20 cellular contexts compared by ENCODE assay signal in the genomic region with DNA sequence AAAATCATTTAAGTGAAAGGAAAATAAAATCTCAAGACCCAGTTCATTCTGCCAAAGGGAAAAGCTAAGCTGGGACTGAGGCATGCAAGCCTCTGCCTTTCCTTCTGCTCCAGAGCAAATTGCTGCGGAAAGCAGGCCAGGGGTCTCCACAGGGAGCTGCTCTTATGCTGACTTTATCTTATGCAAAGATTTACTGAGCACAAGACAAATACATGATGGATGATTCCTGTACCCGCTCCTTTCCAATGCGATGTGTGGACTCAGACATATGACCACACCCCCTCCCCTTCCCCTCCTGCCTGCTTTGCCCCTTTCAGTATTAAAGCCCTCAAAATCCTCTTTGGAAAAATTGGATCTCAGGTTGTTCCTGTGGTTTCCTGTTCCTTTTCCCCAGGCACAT.
DNase-seq lines count a peak whose midpoint lies in the region; ATAC-seq and TF ChIP-seq lines count a peak whose summit lies in the region.
"Had no signal": no experiment of that assay in that cellular context is flagged by ENCODE, and none has a peak within 500 bp of the region (broad histone marks: within the 10 kb centered on the region; RNA-seq: fewer than 3 reads in every experiment).

No MANE protein-coding gene starts in this region.

- H2BK12ac ChIP-seq in neuronal stem cell (ENCODE audit: low read length) = no peak overlapping the region

- 96% methylated on average over 3 of the region's 3 CpGs for WGBS in mammary epithelial cell (ENCODE audit: low coverage, missing lambda C conversion rate)
- no CpG with 5 or more reads among the region's 3 CpGs for WGBS in neuronal stem cell (ENCODE audit: extremely low coverage in 2 of 2, insufficient read length in 2 of 2, insufficient replicate concordance in 1 of 2), 2 donors
- 60 to 65% methylated on average over 3 of the region's 3 CpGs for WGBS in aorta, 2 donors
- WGBS in esophagus muscularis mucosa = 67% methylated on average over 3 of the region's 3 CpGs

- H3K4me1 Mint-ChIP-seq in MCF 10A (ENCODE audit: insufficient read depth, unreplicated experiment) = peaks cover 15% of the 10 kb centered on the region
- H3K4me1 Mint-ChIP-seq: CD4-positive, CD25-positive, alpha-beta regulatory T cell had no signal

- no peaks in the 10 kb centered on the region for H3K36me3 Mint-ChIP-seq in MCF 10A (ENCODE audit: insufficient read depth, unreplicated experiment)
- H3K36me3 Mint-ChIP-seq: CD4-positive, CD25-positive, alpha-beta regulatory T cell had no signal

- H3K4me3 ChIP-seq in mammary epithelial cell (replicated peaks in 1 of 3; ENCODE audit: insufficient read depth in 1 of 3, low read depth in 2 of 3, low read length in 3 of 3) = no peak overlapping the region
- no peak overlapping the region for H3K4me3 ChIP-seq in neuronal stem cell (ENCODE audit: low read length in 2 of 2)
- H3K4me3 ChIP-seq in aorta (ENCODE audit: low read length in 2 of 2) = no peak overlapping the region
- no peak overlapping the region for H3K4me3 ChIP-seq in esophagus muscularis mucosa
- H3K4me3 ChIP-seq: A549, GM23338, HAP-1, SJSA1 had no signal

- H3K14ac ChIP-seq in neuronal stem cell (ENCODE audit: low read length) = no peak overlapping the region

- H4K20me1 ChIP-seq in mammary epithelial cell (ENCODE audit: insufficient read depth, low read length) = no peaks in the 10 kb centered on the region

- DNase-seq in MCF 10A (ENCODE audit: unreplicated experiment) = no peak
- no peak for DNase-seq in mammary epithelial cell
- DNase-seq in NCI-H82 treated with DMSO at 0.1 percent for 48 hours (lab: John Stamatoyannopoulos, UW; ENCODE audit: unreplicated experiment) = peak; percentile 57
- DNase-seq in neuronal stem cell (ENCODE audit: low spot score) = no peak
- peak; percentile 6 to 10 for DNase-seq in aorta
- no peak for DNase-seq in esophagus muscularis mucosa (ENCODE audit: extremely low spot score)
- DNase-seq in activated naive CD4-positive, alpha-beta T cell (lab: John Stamatoyannopoulos, UW) = no peak
- DNase-seq: BE2C; CD4-positive, CD25-positive, alpha-beta regulatory T cell; KG1; NCI-H1105 treated with DMSO at 0.1 percent for 48 hours; NCI-H1694 treated with DMSO at 0.1 percent for 48 hours; NCI-H2081 treated with DMSO at 0.1 percent for 48 hours; NCI-H774 had no signal

- H3K27me3 Mint-ChIP-seq in MCF 10A (ENCODE audit: insufficient read depth, unreplicated experiment) = no peaks in the 10 kb centered on the region
- H3K27me3 Mint-ChIP-seq: CD4-positive, CD25-positive, alpha-beta regulatory T cell had no signal

- in situ Hi-C loops in mammary epithelial cell (cut with MboI; ENCODE audit: low sequenced_read_pairs in 2 of 2) = no loop called here

- H3K79me2 ChIP-seq in mammary epithelial cell (ENCODE audit: insufficient read depth, low read length) = no peaks in the 10 kb centered on the region

- TF ChIP-seq EP300 in esophagus muscularis mucosa (IDR thresholded peaks at IDR 0.05) = no peak

- H2BK120ac ChIP-seq in neuronal stem cell (ENCODE audit: low read depth, low read length) = no peak overlapping the region

- H2AK5ac ChIP-seq in neuronal stem cell (ENCODE audit: low read depth, low read length) = no peak overlapping the region

- dilution Hi-C loops in mammary epithelial cell (cut with HindIII; ENCODE audit: low sequenced_read_pairs) = no loop called here

- H3K9me3 ChIP-seq in mammary epithelial cell (replicated peaks; ENCODE audit: insufficient read depth, low read length) = no peaks in the 10 kb centered on the region
- no peaks in the 10 kb centered on the region for H3K9me3 ChIP-seq in neuronal stem cell (replicated peaks in 1 of 2; ENCODE audit: control insufficient read depth in 2 of 2, insufficient read depth in 1 of 2, low read depth in 1 of 2, low read length in 2 of 2)
- H3K9me3 ChIP-seq in aorta (ENCODE audit: control insufficient read depth, low read length) = no peaks in the 10 kb centered on the region
- H3K9me3 ChIP-seq in esophagus muscularis mucosa = no peaks in the 10 kb centered on the region
- H3K9me3 ChIP-seq: A549, BE2C, HAP-1, SJSA1 had no signal

- H2BK15ac ChIP-seq in neuronal stem cell (ENCODE audit: low read length) = peak overlapping the region; percentile 30

- ATAC-seq in aorta (ENCODE audit: low FRiP score) (no peak), HG02840 (IDR thresholded peaks at IDR 0.05; ENCODE audit: low FRiP score, unreplicated experiment) (no peak)
- ATAC-seq: A549, GM23338, Right ventricle myocardium inferior had no signal

- H3K27ac ChIP-seq in mammary epithelial cell (ENCODE audit: insufficient read depth, low read depth, low read length) (no peak overlapping the region), neuronal stem cell (replicated peaks; ENCODE audit: low read length) (no peak overlapping the region), aorta (ENCODE audit: low read depth in 1 of 2, low read length in 2 of 2) (no peak overlapping the region), esophagus muscularis mucosa (replicated peaks in 1 of 4) (no peak overlapping the region)
- H3K27ac ChIP-seq: SJSA1 had no signal

- H3K9ac ChIP-seq in mammary epithelial cell (ENCODE audit: insufficient read depth, low read length) = no peak overlapping the region
- H3K9ac ChIP-seq in neuronal stem cell (ENCODE audit: low read depth, low read length, poor library complexity) = no peak overlapping the region

- intact Hi-C loops in MCF 10A (cut with micrococcal nuclease) = no loop called here
- intact Hi-C loops in mammary epithelial cell (cut with micrococcal nuclease) = no loop called here
- intact Hi-C loops in aorta (cut with DNase I) = no loop called here
- intact Hi-C loops in esophagus muscularis mucosa (cut with DNase I) = no loop called here

- H2AFZ ChIP-seq in mammary epithelial cell (ENCODE audit: low read depth, low read length) = no peak overlapping the region
- no peak overlapping the region for H2AFZ ChIP-seq in neuronal stem cell (ENCODE audit: low read length)
- H2AFZ ChIP-seq: GM23338 had no signal

- peak overlapping the region; percentile 21 for H3K27ac Mint-ChIP-seq in MCF 10A (ENCODE audit: low read depth, unreplicated experiment)
- H3K27ac Mint-ChIP-seq: CD4-positive, CD25-positive, alpha-beta regulatory T cell; GM23338 had no signal

- CTCF ChIA-PET in MCF 10A (lab: Yijun Ruan, JAX) = interaction anchor here (1.7 kb wide), 1 partner anchor 33 kb away, joined by 6 read pairs; no protein-coding TSS in a partner anchor
- CTCF ChIA-PET in mammary epithelial cell (lab: Charles Lee; ENCODE audit: low non-redundant PET) = no interaction called here

- H3K4me2 ChIP-seq in mammary epithelial cell (ENCODE audit: insufficient read depth, low read depth, low read length) (no peak overlapping the region), neuronal stem cell (ENCODE audit: insufficient read depth, low read length, poor library complexity, severe bottlenecking) (no peak overlapping the region)
- H3K4me2 ChIP-seq: GM23338 had no signal

- H4K8ac ChIP-seq in neuronal stem cell (ENCODE audit: low read depth, low read length) = no peak overlapping the region

- no peaks in the 10 kb centered on the region for H3K36me3 ChIP-seq in mammary epithelial cell (ENCODE audit: insufficient read depth, low read length)
- no peaks in the 10 kb centered on the region for H3K36me3 ChIP-seq in neuronal stem cell (replicated peaks in 1 of 2; ENCODE audit: control insufficient read depth in 2 of 2, insufficient read depth in 2 of 2, low read length in 2 of 2)
- no peaks in the 10 kb centered on the region for H3K36me3 ChIP-seq in aorta (ENCODE audit: control insufficient read depth in 1 of 2, insufficient read depth in 2 of 2, low read length in 1 of 2)
- no peaks in the 10 kb centered on the region for H3K36me3 ChIP-seq in esophagus muscularis mucosa
- H3K36me3 ChIP-seq: BE2C, HAP-1, SJSA1 had no signal

- H3K9me3 Mint-ChIP-seq in MCF 10A (ENCODE audit: unreplicated experiment) = no peaks in the 10 kb centered on the region
- H3K9me3 Mint-ChIP-seq: GM23338 had no signal

- no peaks in the 10 kb centered on the region for H3K79me1 ChIP-seq in neuronal stem cell (ENCODE audit: low read depth, low read length)

- H3K27me3 ChIP-seq in mammary epithelial cell (ENCODE audit: insufficient read depth, low read length) = no peaks in the 10 kb centered on the region
- H3K27me3 ChIP-seq in neuronal stem cell (ENCODE audit: control insufficient read depth in 3 of 3, insufficient read depth in 3 of 3, low read depth in 1 of 3, low read length in 3 of 3) = peaks cover 0 to 39% (median 3%) of the 10 kb centered on the region in 3 experiments
- no peaks in the 10 kb centered on the region for H3K27me3 ChIP-seq in aorta (ENCODE audit: control insufficient read depth in 1 of 2, insufficient read depth in 2 of 2, low read length in 1 of 2)
- H3K27me3 ChIP-seq in esophagus muscularis mucosa = peaks cover 0 to 52% (median 0%) of the 10 kb centered on the region in 4 donors
- H3K27me3 ChIP-seq: BE2C had no signal

- H3K18ac ChIP-seq in neuronal stem cell (ENCODE audit: low read length) = no peak overlapping the region

- TF ChIP-seq POLR2A in esophagus muscularis mucosa (IDR thresholded peaks at IDR 0.05; ENCODE audit: low read depth) = no peak

- no peak for TF ChIP-seq CTCF in MCF 10A (IDR thresholded peaks at IDR 0.05; ENCODE audit: unreplicated experiment)
- no peak for TF ChIP-seq CTCF in mammary epithelial cell (conservative IDR thresholded peaks at IDR 0.05 in 1 of 2, IDR thresholded peaks at IDR 0.05 in 1 of 2; ENCODE audit: extremely low read depth in 1 of 2, insufficient read depth in 1 of 2, low read depth in 1 of 2, low read length in 2 of 2)
- TF ChIP-seq CTCF in esophagus muscularis mucosa (IDR thresholded peaks at IDR 0.05) = no peak

- POLR2A ChIA-PET in MCF 10A (lab: Yijun Ruan, JAX) = interaction anchor here (1.7 kb wide), 1 partner anchor 75 kb away, joined by 3 read pairs; no protein-coding TSS in a partner anchor

- H3K4me3 Mint-ChIP-seq in MCF 10A (ENCODE audit: unreplicated experiment) = no peak overlapping the region
- H3K4me3 Mint-ChIP-seq: CD4-positive, CD25-positive, alpha-beta regulatory T cell; GM23338 had no signal

- H2BK5ac ChIP-seq in neuronal stem cell (ENCODE audit: low read length) = no peak overlapping the region

- no peak overlapping the region for H3K4ac ChIP-seq in neuronal stem cell (ENCODE audit: low read length)

- H3K23ac ChIP-seq in neuronal stem cell (ENCODE audit: low read depth, low read length, poor library complexity) = no peak overlapping the region

- H3K4me1 ChIP-seq in mammary epithelial cell (ENCODE audit: insufficient read depth, low read length) = peaks cover 16% of the 10 kb centered on the region
- H3K4me1 ChIP-seq in neuronal stem cell (ENCODE audit: control insufficient read depth in 2 of 2, insufficient read depth in 1 of 2, low read depth in 1 of 2, low read length in 2 of 2) = peaks cover 0 to 17% of the 10 kb centered on the region in 2 donors
- H3K4me1 ChIP-seq in aorta (ENCODE audit: control insufficient read depth in 1 of 2, insufficient read depth in 2 of 2, low read length in 2 of 2) = no peaks in the 10 kb centered on the region
- H3K4me1 ChIP-seq in esophagus muscularis mucosa = no peaks in the 10 kb centered on the region
- H3K4me1 ChIP-seq: HAP-1 had no signal

- BruUV-seq in MCF 10A (replicated peaks; lab: Mats Ljungman, UMichigan) (no TSS peak), mammary epithelial cell (replicated peaks; lab: Mats Ljungman, UMichigan) (no TSS peak)

- H4K91ac ChIP-seq in neuronal stem cell (ENCODE audit: low read depth, low read length, poor library complexity) = no peak overlapping the region

Comparison
In these comparisons a context has a peak if more than half of its experiments do, and no peak if none do; other contexts are left out.
1. DNase-seq: peak in NCI-H82 treated with DMSO at 0.1 percent for 48 hours (single experiment) and aorta (2 of 2); none in MCF 10A (single experiment), mammary epithelial cell (single experiment), neuronal stem cell (single experiment), esophagus muscularis mucosa (single experiment) and activated naive CD4-positive, alpha-beta T cell (0 of 4).